8 cellular contexts compared by ENCODE assay signal in the genomic region with DNA sequence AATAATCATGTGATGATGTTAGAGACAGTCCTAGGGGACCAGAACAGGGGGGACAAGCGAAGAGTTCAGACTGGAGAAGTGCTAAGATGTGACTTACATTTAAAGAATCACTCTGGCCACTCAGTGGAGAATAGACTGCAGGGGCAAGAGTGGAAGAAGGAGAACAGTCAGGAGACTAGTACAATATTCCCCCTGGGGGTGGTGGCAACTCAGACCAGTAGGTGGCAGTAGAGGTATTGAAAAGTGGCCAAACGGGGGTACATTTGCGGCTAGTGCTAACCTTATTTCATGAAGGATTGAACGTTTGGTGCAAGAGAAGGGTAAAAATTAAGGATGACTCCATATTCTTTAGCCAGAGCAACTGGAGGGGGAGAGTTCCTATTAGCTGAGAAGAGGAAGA. TPM values are rescaled to one million over a fixed set of nuclear protein-coding genes. Genes with fewer than 3 reads are reported as not detected.
DNase-seq lines count a peak whose midpoint lies in the region; TF ChIP-seq lines count a peak whose summit lies in the region.

No MANE protein-coding gene starts in this region.

- peak; percentile 4 for DNase-seq in DMS153 treated with DMSO at 0.1 percent for 48 hours (lab: John Stamatoyannopoulos, UW; ENCODE audit: unreplicated experiment)
- DNase-seq in DMS153 (lab: John Stamatoyannopoulos, UW) = no peak
- peak; percentile 30 for DNase-seq in MG63
- peak; percentile 5 for DNase-seq in SKM-1 (lab: John Stamatoyannopoulos, UW; ENCODE audit: unreplicated experiment)
- peak; percentile 57 for DNase-seq in adipocyte (ENCODE audit: low read depth)
- peak; percentile 75 for DNase-seq in hepatocyte (ENCODE audit: low spot score)
- peak; percentile 17 to 47 for DNase-seq in stimulated activated CD4-positive, alpha-beta T cell treated with anti-CD3 and anti-CD28 coated beads, Interleukin-1b, Interleukin-23, amount 100 ng/mL, for 4 hours (ENCODE audit: low read depth in 2 of 2)
- no peak for DNase-seq in occipital lobe (lab: John Stamatoyannopoulos, UW)

- H3K4me2 ChIP-seq in hepatocyte = no peak overlapping the region

- WGBS in hepatocyte (ENCODE audit: low lambda C conversion rate, missing lambda C conversion rate) = 6% methylated on average over 4 of the region's 4 CpGs

- H3K27me3 ChIP-seq in MG63 (no peaks in the 10 kb centered on the region), adipocyte (replicated peaks; ENCODE audit: control insufficient read depth, insufficient read depth, low read length) (peaks cover 38% of the 10 kb centered on the region), hepatocyte (no peaks in the 10 kb centered on the region)

- H3K9ac ChIP-seq in adipocyte (ENCODE audit: low read length) = no peak overlapping the region

- no peaks in the 10 kb centered on the region for H3K9me3 ChIP-seq in MG63
- no peaks in the 10 kb centered on the region for H3K9me3 ChIP-seq in adipocyte (ENCODE audit: control insufficient read depth, low read length)
- no peaks in the 10 kb centered on the region for H3K9me3 ChIP-seq in hepatocyte (ENCODE audit: low read depth)

- H3K4me3 ChIP-seq in MG63 (no peak overlapping the region), adipocyte (ENCODE audit: low read length) (no peak overlapping the region), hepatocyte (no peak overlapping the region)

- no peaks in the 10 kb centered on the region for H4K20me1 ChIP-seq in hepatocyte (ENCODE audit: insufficient read depth, poor library complexity, severe bottlenecking)

- peaks cover 14% of the 10 kb centered on the region for H3K4me1 ChIP-seq in adipocyte (ENCODE audit: control insufficient read depth, insufficient read depth, low read length)
- no peaks in the 10 kb centered on the region for H3K4me1 ChIP-seq in hepatocyte (ENCODE audit: insufficient read depth)

- no peak overlapping the region for H3K27ac ChIP-seq in hepatocyte

- H3K36me3 ChIP-seq in MG63 (no peaks in the 10 kb centered on the region), adipocyte (ENCODE audit: control insufficient read depth, insufficient read depth, low read length, severe bottlenecking) (no peaks in the 10 kb centered on the region), hepatocyte (replicated peaks; ENCODE audit: insufficient read depth, low read depth) (no peaks in the 10 kb centered on the region)

- H3K9me2 ChIP-seq in hepatocyte (replicated peaks; ENCODE audit: insufficient read depth) = no peaks in the 10 kb centered on the region

- TF ChIP-seq CTCF in hepatocyte (IDR thresholded peaks at IDR 0.05; ENCODE audit: poor library complexity) = peak; percentile 67

- no peaks in the 10 kb centered on the region for H3K79me2 ChIP-seq in hepatocyte

- no peak overlapping the region for H2AFZ ChIP-seq in hepatocyte

RNA-seq across cellular contexts. Expression of a gene that starts 2.7 kb away (rescaled TPM):
- total RNA-seq in MG63 (2014; rRNA removed; shearing (Covaris generic); ENCODE audit: low replicate concordance) = not detected in 2 replicates
- total RNA-seq in hepatocyte = 0.07 and 0.08 TPM in 2 replicates
- polyA plus RNA-seq in hepatocyte = not detected in 2 replicates
- 1.2 TPM for total RNA-seq in occipital lobe

RNA-seq across cellular contexts. Expression of a gene that starts 4.7 kb away (rescaled TPM):
- 16.4 and 39.5 TPM in 2 replicates for total RNA-seq in MG63 (2014; rRNA removed; shearing (Covaris generic); ENCODE audit: low replicate concordance)
- total RNA-seq in hepatocyte (14.3 and 16.5 TPM in 2 replicates), occipital lobe (1.7 TPM)
- 10.8 and 18.6 TPM in 2 replicates for polyA plus RNA-seq in hepatocyte

Comparison
In these comparisons a context has a peak if more than half of its experiments do, and no peak if none do; other contexts are left out.
1. DNase-seq: peak in DMS153 treated with DMSO at 0.1 percent for 48 hours (single experiment), MG63 (single experiment), SKM-1 (single experiment), adipocyte (single experiment), hepatocyte (single experiment) and stimulated activated CD4-positive, alpha-beta T cell treated with anti-CD3 and anti-CD28 coated beads, Interleukin-1b, Interleukin-23, amount 100 ng/mL, for 4 hours (2 of 2); none in DMS153 (single experiment) and occipital lobe (single experiment).